ENCODE assay signal across 8 cellular contexts in the genomic region with DNA sequence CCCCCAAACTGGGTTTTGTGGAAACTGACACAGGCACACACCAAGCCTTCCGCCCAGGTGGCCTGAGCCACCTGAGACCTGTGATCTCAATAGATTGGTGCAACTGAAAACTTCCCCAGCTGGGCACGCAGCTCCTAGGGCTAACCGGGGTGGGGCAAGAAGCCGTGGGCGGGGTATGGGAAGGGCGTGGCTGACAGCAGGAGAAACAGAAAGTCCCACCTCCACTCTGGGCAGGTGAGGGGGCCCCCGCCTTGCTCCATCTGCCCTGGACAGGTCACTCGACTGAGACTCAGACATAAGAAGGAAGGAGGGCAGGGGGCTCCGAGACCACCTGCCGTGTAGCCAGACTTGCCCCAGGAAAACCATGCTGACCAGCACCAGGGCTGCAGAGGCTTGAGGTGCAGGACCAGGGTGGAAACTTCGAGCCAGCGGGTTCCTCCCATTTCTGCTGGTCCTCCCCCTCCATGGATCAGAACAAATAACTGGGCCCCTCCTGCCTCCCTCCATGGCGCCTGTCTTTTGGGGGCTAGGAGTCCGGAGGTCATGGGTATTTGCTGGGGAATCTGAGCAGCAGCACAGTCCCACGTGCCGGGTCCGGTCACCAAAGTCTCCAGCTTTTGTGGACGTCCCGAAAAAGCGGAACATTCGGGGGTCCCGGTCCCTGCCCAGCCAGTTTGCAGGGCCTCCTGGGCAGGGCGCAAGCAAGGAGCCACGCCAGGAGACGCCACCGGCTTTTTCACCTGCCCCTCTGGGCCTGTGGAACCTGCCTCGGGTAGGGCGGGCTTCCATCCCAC. TPM values are rescaled to one million over a fixed set of nuclear protein-coding genes. Genes with fewer than 3 reads are reported as not detected.
A peak's percentile ranks its signal among the peaks of the same experiment; 100 is the strongest.
DNase-seq lines count a peak whose midpoint lies in the region; ATAC-seq and TF ChIP-seq lines count a peak whose summit lies in the region.

No MANE protein-coding gene starts in this region.

- H3K4me1 ChIP-seq in esophagus (ENCODE audit: control insufficient read depth in 2 of 2, insufficient read depth in 2 of 2, low read length in 1 of 2) (peaks cover 0 to 11% of the 10 kb centered on the region in 2 donors), subcutaneous abdominal adipose tissue (ENCODE audit: control insufficient read depth in 5 of 5, insufficient read depth in 5 of 5, low read length in 5 of 5) (peaks cover 16 to 62% (median 55%) of the 10 kb centered on the region in 5 donors)
- H3K4me1 ChIP-seq in naive thymus-derived CD4-positive, alpha-beta T cell (ENCODE audit: control insufficient read depth in 2 of 2, insufficient read depth in 2 of 2, low read length in 2 of 2): peaks cover 0 to 7% of the 10 kb centered on the region in 2 donors

- no peak for TF ChIP-seq CTCF in GM12865 (IDR thresholded peaks at IDR 0.05; ENCODE audit: insufficient read depth, low read depth, low read length, missing control alignments)

- peak overlapping the region; percentile 26 to 88 (median 67) for H3K9ac ChIP-seq in subcutaneous abdominal adipose tissue (ENCODE audit: low read length in 5 of 5)

- DNase-seq in GM12865 (ENCODE audit: low read depth) (peak; percentile 56), NCI-H2227 treated with DMSO at 0.1 percent for 48 hours (lab: John Stamatoyannopoulos, UW) (peak; percentile 17)
- peak; percentile 82 for DNase-seq in activated CD8-positive, alpha-beta memory T cell treated with anti-CD3 and anti-CD28 coated beads, Interleukin-2, amount 10 ng/mL, durations not matched to agents 7 days and 5 days
- peak; percentile 30 to 54 (median 43) for DNase-seq in naive thymus-derived CD4-positive, alpha-beta T cell

- CTCF ChIA-PET in activated CD8-positive, alpha-beta memory T cell treated with anti-CD3 and anti-CD28 coated beads, Interleukin-2, amount 10 ng/mL, durations not matched to agents 7 days and 5 days (lab: Charles Lee): interaction anchor here (1.4 to 2.2 kb wide), 2 partner anchors 20 to 48 kb away, joined by 3 to 6 read pairs; no protein-coding TSS in a partner anchor
- CTCF ChIA-PET in naive thymus-derived CD4-positive, alpha-beta T cell (lab: Charles Lee): interaction anchor here (1.5 kb wide), 1 partner anchor 58 kb away, joined by 6 read pairs; no protein-coding TSS in a partner anchor

- H3K4me3 ChIP-seq in GM12865 (ENCODE audit: low read depth, low read length): no peak overlapping the region
- H3K4me3 ChIP-seq in esophagus (ENCODE audit: low read depth in 1 of 2, low read length in 2 of 2): peak overlapping the region; percentile 55 to 63
- peak overlapping the region; percentile 49 for H3K4me3 ChIP-seq in naive thymus-derived CD4-positive, alpha-beta T cell (ENCODE audit: low read length)
- peak overlapping the region; percentile 60 to 88 (median 74) for H3K4me3 ChIP-seq in subcutaneous abdominal adipose tissue (ENCODE audit: low read depth in 1 of 5, low read length in 5 of 5)

- intact Hi-C loops in naive thymus-derived CD4-positive, alpha-beta T cell (cut with micrococcal nuclease): loop anchor here (2.0 to 5.0 kb wide), 2 partner anchors 33 to 57 kb away; no protein-coding TSS in a partner anchor

- no peaks in the 10 kb centered on the region for H3K9me3 Mint-ChIP-seq in activated CD8-positive, alpha-beta memory T cell treated with anti-CD3 and anti-CD28 coated beads, Interleukin-2, amount 10 ng/mL, durations not matched to agents 7 days and 5 days (ENCODE audit: low read depth)
- no peaks in the 10 kb centered on the region for H3K9me3 Mint-ChIP-seq in naive thymus-derived CD4-positive, alpha-beta T cell

- H3K4me3 Mint-ChIP-seq in activated CD8-positive, alpha-beta memory T cell treated with anti-CD3 and anti-CD28 coated beads, Interleukin-2, amount 10 ng/mL, durations not matched to agents 7 days and 5 days: peak overlapping the region; percentile 59
- peak overlapping the region; percentile 74 to 88 (median 80) for H3K4me3 Mint-ChIP-seq in naive thymus-derived CD4-positive, alpha-beta T cell

- H3K4me1 Mint-ChIP-seq in activated CD8-positive, alpha-beta memory T cell treated with anti-CD3 and anti-CD28 coated beads, Interleukin-2, amount 10 ng/mL, durations not matched to agents 7 days and 5 days: peaks cover 18% of the 10 kb centered on the region
- peaks cover 7 to 19% (median 12%) of the 10 kb centered on the region in 7 donors for H3K4me1 Mint-ChIP-seq in naive thymus-derived CD4-positive, alpha-beta T cell

- H3K27ac ChIP-seq in esophagus (ENCODE audit: low read depth in 2 of 2, low read length in 1 of 2) (peak overlapping the region; percentile 75 to 86), subcutaneous abdominal adipose tissue (ENCODE audit: low read depth, low read length) (peak overlapping the region; percentile 81)
- no peak overlapping the region for H3K27ac ChIP-seq in naive thymus-derived CD4-positive, alpha-beta T cell (ENCODE audit: low read depth, low read length)

- no peaks in the 10 kb centered on the region for H3K36me3 ChIP-seq in esophagus (ENCODE audit: control insufficient read depth in 2 of 2, insufficient read depth in 2 of 2, low read length in 1 of 2)
- H3K36me3 ChIP-seq in naive thymus-derived CD4-positive, alpha-beta T cell (ENCODE audit: control insufficient read depth in 2 of 3, insufficient read depth in 3 of 3, low read length in 3 of 3): no peaks in the 10 kb centered on the region
- H3K36me3 ChIP-seq in subcutaneous abdominal adipose tissue (ENCODE audit: control insufficient read depth in 5 of 5, insufficient read depth in 5 of 5, low read length in 5 of 5): peaks cover 0 to 2% (median 0%) of the 10 kb centered on the region in 5 donors

- H3K9me3 ChIP-seq in esophagus (ENCODE audit: control insufficient read depth in 2 of 2, insufficient read depth in 1 of 2, low read depth in 1 of 2, low read length in 1 of 2) (no peaks in the 10 kb centered on the region), subcutaneous abdominal adipose tissue (ENCODE audit: control insufficient read depth in 5 of 5, low read length in 5 of 5) (no peaks in the 10 kb centered on the region)
- no peaks in the 10 kb centered on the region for H3K9me3 ChIP-seq in naive thymus-derived CD4-positive, alpha-beta T cell (ENCODE audit: control insufficient read depth in 2 of 3, low read length in 3 of 3)

- WGBS in esophagus, 2 donors: 2% methylated on average over 27 to 28 of the region's 28 CpGs

- H3K27ac Mint-ChIP-seq in activated CD8-positive, alpha-beta memory T cell treated with anti-CD3 and anti-CD28 coated beads, Interleukin-2, amount 10 ng/mL, durations not matched to agents 7 days and 5 days: peak overlapping the region; percentile 46
- peak overlapping the region in 6 of 9 donors; percentile 9 to 83 (median 63) for H3K27ac Mint-ChIP-seq in naive thymus-derived CD4-positive, alpha-beta T cell

- H3K36me3 Mint-ChIP-seq in activated CD8-positive, alpha-beta memory T cell treated with anti-CD3 and anti-CD28 coated beads, Interleukin-2, amount 10 ng/mL, durations not matched to agents 7 days and 5 days: no peaks in the 10 kb centered on the region
- H3K36me3 Mint-ChIP-seq in naive thymus-derived CD4-positive, alpha-beta T cell: no peaks in the 10 kb centered on the region

- ATAC-seq in activated CD8-positive, alpha-beta memory T cell treated with anti-CD3 and anti-CD28 coated beads, Interleukin-2, amount 10 ng/mL, durations not matched to agents 7 days and 5 days: peak; percentile 83
- peak; percentile 70 for ATAC-seq in naive thymus-derived CD4-positive, alpha-beta T cell
- no peak for ATAC-seq in GM21447 (IDR thresholded peaks at IDR 0.05; ENCODE audit: unreplicated experiment)
- ATAC-seq in HG02571 (IDR thresholded peaks at IDR 0.05; ENCODE audit: unreplicated experiment): no peak

- POLR2A ChIA-PET in naive thymus-derived CD4-positive, alpha-beta T cell (lab: Charles Lee): no interaction called here

- H3K27me3 Mint-ChIP-seq in activated CD8-positive, alpha-beta memory T cell treated with anti-CD3 and anti-CD28 coated beads, Interleukin-2, amount 10 ng/mL, durations not matched to agents 7 days and 5 days: peaks cover 42% of the 10 kb centered on the region
- H3K27me3 Mint-ChIP-seq in naive thymus-derived CD4-positive, alpha-beta T cell: peaks cover 0 to 46% (median 0%) of the 10 kb centered on the region in 5 donors

- peaks cover 0 to 11% of the 10 kb centered on the region in 2 donors for H3K27me3 ChIP-seq in esophagus (ENCODE audit: control insufficient read depth in 1 of 2, insufficient read depth in 2 of 2, low read length in 2 of 2)
- no peaks in the 10 kb centered on the region for H3K27me3 ChIP-seq in naive thymus-derived CD4-positive, alpha-beta T cell (ENCODE audit: control insufficient read depth in 2 of 2, insufficient read depth in 2 of 2, low read length in 2 of 2)
- no peaks in the 10 kb centered on the region for H3K27me3 ChIP-seq in subcutaneous abdominal adipose tissue (ENCODE audit: control insufficient read depth in 5 of 5, insufficient read depth in 4 of 5, low read length in 5 of 5)

RNA-seq across cellular contexts. Expression of a gene that starts 1.3 kb away (rescaled TPM):
- 1 to 10 TPM; 1.7 to 2.9 TPM for total RNA-seq in activated CD8-positive, alpha-beta memory T cell treated with anti-CD3 and anti-CD28 coated beads, Interleukin-2, amount 10 ng/mL, durations not matched to agents 7 days and 5 days
- polyA plus RNA-seq in esophagus: 10 to 100 TPM; 30.6 to 39.5 TPM
- total RNA-seq in naive thymus-derived CD4-positive, alpha-beta T cell: 10 to 100 TPM in 1 of 5 experiments, 1 to 10 TPM in 4; 1.2 to 46.1 (median 5.8) TPM
- polyA plus RNA-seq in naive thymus-derived CD4-positive, alpha-beta T cell: under 1 TPM; 0.23 to 0.31 TPM

RNA-seq across cellular contexts. Expression of a gene that starts 20.9 kb away (rescaled TPM):
- under 1 TPM in 1 of 2 experiments, not detected in 1; 0.29 TPM for total RNA-seq in activated CD8-positive, alpha-beta memory T cell treated with anti-CD3 and anti-CD28 coated beads, Interleukin-2, amount 10 ng/mL, durations not matched to agents 7 days and 5 days
- polyA plus RNA-seq in esophagus: 1 to 10 TPM in 1 of 2 donors, under 1 TPM in 1; 0.25 to 3.5 TPM
- 10 to 100 TPM in 1 of 5 experiments, 1 to 10 TPM in 1, under 1 TPM in 2, not detected in 1; 0.19 to 14.1 (median 1.8) TPM for total RNA-seq in naive thymus-derived CD4-positive, alpha-beta T cell
- not detected for polyA plus RNA-seq in naive thymus-derived CD4-positive, alpha-beta T cell

RNA-seq across cellular contexts. Expression of a gene that starts 55.9 kb away (rescaled TPM):
- 100 to 1,000 TPM in 1 of 2 experiments, 10 to 100 TPM in 1; 75.7 to 162 TPM for total RNA-seq in activated CD8-positive, alpha-beta memory T cell treated with anti-CD3 and anti-CD28 coated beads, Interleukin-2, amount 10 ng/mL, durations not matched to agents 7 days and 5 days
- polyA plus RNA-seq in esophagus: 100 to 1,000 TPM in 1 of 2 donors, 10 to 100 TPM in 1; 85.1 to 103 TPM
- 100 to 1,000 TPM in 1 of 5 experiments, 10 to 100 TPM in 4; 44.7 to 267 (median 53.9) TPM for total RNA-seq in naive thymus-derived CD4-positive, alpha-beta T cell
- 100 to 1,000 TPM; 116 to 122 TPM for polyA plus RNA-seq in naive thymus-derived CD4-positive, alpha-beta T cell

Comparison
In these comparisons a context has a peak if more than half of its experiments do, and no peak if none do; other contexts are left out.
1. DNase-seq: peak in every context shown above with its lines; median percentile 82 in activated CD8-positive, alpha-beta memory T cell treated with anti-CD3 and anti-CD28 coated beads, Interleukin-2, amount 10 ng/mL, durations not matched to agents 7 days and 5 days; 56 in GM12865; 43 in naive thymus-derived CD4-positive, alpha-beta T cell; 17 in NCI-H2227 treated with DMSO at 0.1 percent for 48 hours.
2. ATAC-seq: peak in activated CD8-positive, alpha-beta memory T cell treated with anti-CD3 and anti-CD28 coated beads, Interleukin-2, amount 10 ng/mL, durations not matched to agents 7 days and 5 days (single experiment) and naive thymus-derived CD4-positive, alpha-beta T cell (single experiment); none in GM21447 (single experiment) and HG02571 (single experiment).